In genomic region chr12:121013715-121014114, GRCh38 we compare ENCODE assay signal across 25 cellular contexts. TPM values are rescaled to one million over a fixed set of nuclear protein-coding genes. Genes with fewer than 3 reads are reported as not detected.
DNase-seq lines count a peak whose midpoint lies in the region; ATAC-seq and TF ChIP-seq lines count a peak whose summit lies in the region.
"Had no signal": no experiment of that assay in that cellular context is flagged by ENCODE, and none has a peak within 500 bp of the region (broad histone marks: within the 10 kb centered on the region; RNA-seq: fewer than 3 reads in every experiment).

No MANE protein-coding gene starts in this region.

- peaks cover 11% of the 10 kb centered on the region for H3K79me2 ChIP-seq in MM.1S (ENCODE audit: low read length)

- peaks cover 29% of the 10 kb centered on the region for H3K36me3 ChIP-seq in CD4-positive, alpha-beta memory T cell (ENCODE audit: insufficient read depth, low read length)
- H3K36me3 ChIP-seq in MM.1S (replicated peaks; ENCODE audit: insufficient read depth, low read length) (no peaks in the 10 kb centered on the region), heart right ventricle (peaks cover 0 to 42% (median 12%) of the 10 kb centered on the region in 9 donors)
- H3K36me3 ChIP-seq: uterus had no signal

- no peaks in the 10 kb centered on the region for H4K20me1 ChIP-seq in MM.1S (ENCODE audit: insufficient read depth, low read length)

- H3K27ac Mint-ChIP-seq in CD4-positive, alpha-beta memory T cell, result peak overlapping the region in 1 of 7 donors; percentile 9
- H3K27ac Mint-ChIP-seq: progenitor cell of endocrine pancreas had no signal

- no peaks in the 10 kb centered on the region for H3K9me3 ChIP-seq in CD4-positive, alpha-beta memory T cell (ENCODE audit: control insufficient read depth in 1 of 2, low read length in 2 of 2)
- no peaks in the 10 kb centered on the region for H3K9me3 ChIP-seq in MM.1S (replicated peaks; ENCODE audit: insufficient read depth, low read length)
- H3K9me3 ChIP-seq in heart right ventricle, result no peaks in the 10 kb centered on the region
- H3K9me3 ChIP-seq: MG63, uterus had no signal

- no peaks in the 10 kb centered on the region for H3K9me3 Mint-ChIP-seq in CD4-positive, alpha-beta memory T cell

- CTCF ChIA-PET in CD4-positive, alpha-beta memory T cell (lab: Charles Lee; ENCODE audit: partially characterized antibody), result interaction anchor here (0.7 to 1.2 kb wide), 3 partner anchors 83 to 365 kb away, joined by 3 to 4 read pairs (median 3); no protein-coding TSS in a partner anchor

- DNase-seq in CD4-positive, alpha-beta memory T cell, result no peak
- DNase-seq in LNCaP clone FGC (ENCODE audit: low read depth) (no peak), choroid plexus epithelial cell (ENCODE audit: low read depth) (no peak), GDM1 (lab: John Stamatoyannopoulos, UW) (no peak), MM.1S (no peak), heart right ventricle (no peak)
- DNase-seq: activated effector memory CD4-positive, alpha-beta T cell treated with anti-CD3 and anti-CD28 coated beads, Interleukin-2, amount 50 U/mL, for 16 hours; AML-193; aorta; Calu3; hypothalamus; mammary epithelial cell; MG63; NCI-H187 treated with DMSO at 0.1 percent for 48 hours; NK-92 treated with Interleukin-12 subunit alpha and Interleukin-12 subunit beta, amount 100 ng/mL, for 24 hours; stimulated activated CD4-positive, alpha-beta T cell treated with anti-CD3 and anti-CD28 coated beads, Interleukin-4, amount 100 ng/mL, for 1 hour; uterus had no signal

- H3K4me3 ChIP-seq in CD4-positive, alpha-beta memory T cell (ENCODE audit: low read length in 2 of 2), result no peak overlapping the region
- H3K4me3 ChIP-seq in LNCaP clone FGC (ENCODE audit: low read depth, low read length), result no peak overlapping the region
- H3K4me3 ChIP-seq in choroid plexus epithelial cell (ENCODE audit: low read depth, low read length), result no peak overlapping the region
- H3K4me3 ChIP-seq in MM.1S (ENCODE audit: low read length), result no peak overlapping the region
- H3K4me3 ChIP-seq in heart right ventricle, result no peak overlapping the region
- H3K4me3 ChIP-seq: MG63, skin epidermis, uterus had no signal

- H3K27ac ChIP-seq in 22Rv1, result no peak overlapping the region
- H3K27ac ChIP-seq in CD4-positive, alpha-beta memory T cell (ENCODE audit: low read depth, low read length), result no peak overlapping the region
- H3K27ac ChIP-seq in MM.1S (ENCODE audit: low read length), result no peak overlapping the region
- no peak overlapping the region for H3K27ac ChIP-seq in heart right ventricle
- H3K27ac ChIP-seq: skin epidermis, uterus, VCaP had no signal

- no peak overlapping the region for H3K4me2 ChIP-seq in MM.1S (ENCODE audit: low read depth, low read length)

- no peak overlapping the region for H3K9ac ChIP-seq in MM.1S (ENCODE audit: low read length)

- no peaks in the 10 kb centered on the region for H3K27me3 ChIP-seq in CD4-positive, alpha-beta memory T cell (ENCODE audit: insufficient read depth, low read length)
- no peaks in the 10 kb centered on the region for H3K27me3 ChIP-seq in MM.1S (replicated peaks; ENCODE audit: insufficient read depth, low read length)
- H3K27me3 ChIP-seq in heart right ventricle, result no peaks in the 10 kb centered on the region
- H3K27me3 ChIP-seq: MG63, uterus had no signal

- H2AFZ ChIP-seq in MM.1S (ENCODE audit: low read length), result no peak overlapping the region

- peaks cover 20 to 45% of the 10 kb centered on the region in 2 donors for H3K36me3 Mint-ChIP-seq in CD4-positive, alpha-beta memory T cell

- TF ChIP-seq CTCF in 22Rv1 (IDR thresholded peaks at IDR 0.05) (peak; percentile 13; the same call in 1 of the 2 replicates), LNCaP clone FGC (IDR thresholded peaks at IDR 0.05; ENCODE audit: control insufficient read depth, extremely low read depth, insufficient read depth) (peak; percentile 11; the same call in 1 of the 2 replicates), choroid plexus epithelial cell (conservative IDR thresholded peaks at IDR 0.05; ENCODE audit: low read depth, low read length) (peak; percentile 3), MM.1S (IDR thresholded peaks at IDR 0.05; ENCODE audit: low read length) (no peak), heart right ventricle (IDR thresholded peaks at IDR 0.05) (no peak)

- H3K4me1 Mint-ChIP-seq in CD4-positive, alpha-beta memory T cell, result peaks cover 17 to 29% (median 23%) of the 10 kb centered on the region in 4 donors

- no peak for ATAC-seq in GM21717 (IDR thresholded peaks at IDR 0.05; ENCODE audit: unreplicated experiment)
- no peak for ATAC-seq in heart right ventricle

- intact Hi-C loops in CD4-positive, alpha-beta memory T cell (cut with micrococcal nuclease), result no loop called here
- intact Hi-C loops in heart right ventricle (cut with DNase I), result no loop called here

- WGBS in heart right ventricle, 2 donors, result 88 to 91% methylated on average over 3 of the region's 3 CpGs

- no peaks in the 10 kb centered on the region for H3K9me2 ChIP-seq in MM.1S (replicated peaks; ENCODE audit: insufficient read depth, low read length)

- POLR2A ChIA-PET in CD4-positive, alpha-beta memory T cell (lab: Charles Lee; ENCODE audit: partially characterized antibody), result no interaction called here

- peaks cover 15% of the 10 kb centered on the region for H3K4me1 ChIP-seq in CD4-positive, alpha-beta memory T cell (ENCODE audit: insufficient read depth, low read length)
- H3K4me1 ChIP-seq in MM.1S (ENCODE audit: low read length), result no peaks in the 10 kb centered on the region
- H3K4me1 ChIP-seq in heart right ventricle, result peaks cover 0 to 13% (median 7%) of the 10 kb centered on the region in 9 donors

- H3K4me3 Mint-ChIP-seq in CD4-positive, alpha-beta memory T cell, result peak overlapping the region in 5 of 8 donors; percentile 6 to 55 (median 25)

- H3K27me3 Mint-ChIP-seq in CD4-positive, alpha-beta memory T cell, result no peaks in the 10 kb centered on the region
- H3K27me3 Mint-ChIP-seq: progenitor cell of endocrine pancreas had no signal

- H3F3A ChIP-seq in MM.1S (ENCODE audit: insufficient read depth, low read length), result no peaks in the 10 kb centered on the region

RNA-seq across cellular contexts. Expression of gene C12orf43, which starts 2.6 kb away (rescaled TPM):
- total RNA-seq in CD4-positive, alpha-beta memory T cell, result 10 to 100 TPM; 13.8 to 15.4 TPM
- 10 to 100 TPM; 16.2 to 17.6 TPM for polyA plus RNA-seq in CD4-positive, alpha-beta memory T cell
- total RNA-seq in heart right ventricle, result 10 to 100 TPM in 1 of 10 donors, 1 to 10 TPM in 9; 5.7 to 11.4 (median 8.2) TPM
- polyA plus RNA-seq in heart right ventricle, result 10 to 100 TPM in 1 of 2 donors, 1 to 10 TPM in 1; 8.6 to 10.8 TPM

RNA-seq across cellular contexts. Expression of gene OASL, which starts 25.3 kb away (rescaled TPM):
- 1 to 10 TPM; 7.2 to 9.7 TPM for total RNA-seq in CD4-positive, alpha-beta memory T cell
- 1 to 10 TPM; 5.6 to 9.8 TPM for polyA plus RNA-seq in CD4-positive, alpha-beta memory T cell
- total RNA-seq in heart right ventricle, result 1 to 10 TPM in 4 of 10 donors, under 1 TPM in 6; 0.19 to 2.5 (median 0.97) TPM
- under 1 TPM; 0.70 to 0.95 TPM for polyA plus RNA-seq in heart right ventricle
- total RNA-seq: G401, progenitor cell of endocrine pancreas had no signal

RNA-seq across cellular contexts. Expression of gene HNF1A, which starts 35.4 kb away (rescaled TPM):
- not detected for total RNA-seq in CD4-positive, alpha-beta memory T cell
- polyA plus RNA-seq in CD4-positive, alpha-beta memory T cell, result not detected
- not detected for total RNA-seq in heart right ventricle
- under 1 TPM in 1 of 2 donors, not detected in 1; 0.04 TPM for polyA plus RNA-seq in heart right ventricle
- total RNA-seq: aorta, G401, mammary epithelial cell, subcutaneous adipose tissue had no signal
- polyA plus RNA-seq: keratinocyte, mammary epithelial cell had no signal

Comparison
In these comparisons a context has a peak if more than half of its experiments do, and no peak if none do; other contexts are left out.
1. CTCF ChIP-seq: peak in 22Rv1 (single experiment), LNCaP clone FGC (single experiment) and choroid plexus epithelial cell (single experiment); none in MM.1S (single experiment) and heart right ventricle (0 of 9).